8 cellular contexts compared by ENCODE assay signal in the genomic region with DNA sequence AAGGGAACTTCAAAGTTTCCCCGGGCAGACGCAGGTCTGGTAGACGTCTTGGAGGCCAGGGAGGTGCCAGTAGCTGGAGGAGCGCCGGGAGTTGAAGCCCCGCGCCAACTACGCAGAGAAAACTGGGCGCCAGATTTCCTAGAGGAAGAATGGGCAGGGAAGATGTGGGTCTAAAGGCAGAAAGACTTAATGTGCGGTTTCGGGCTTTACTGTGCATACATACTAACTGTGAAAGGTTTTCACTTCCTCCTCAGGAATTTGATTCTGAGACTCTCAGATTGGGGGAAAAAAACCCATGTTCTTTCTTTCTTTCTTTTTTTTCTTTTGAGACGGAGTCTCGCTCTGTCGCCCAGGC. TPM values are rescaled to one million over a fixed set of nuclear protein-coding genes. Genes with fewer than 3 reads are reported as not detected.
A peak's percentile ranks its signal among the peaks of the same experiment; 100 is the strongest.
DNase-seq lines count a peak whose midpoint lies in the region; ATAC-seq and TF ChIP-seq lines count a peak whose summit lies in the region.

No MANE protein-coding gene starts in this region.

- no peaks in the 10 kb centered on the region for H3K4me1 ChIP-seq in ectodermal cell (ENCODE audit: control insufficient read depth, insufficient read depth, low read length)
- peaks cover 9 to 20% (median 16%) of the 10 kb centered on the region in 4 donors for H3K4me1 ChIP-seq in stomach
- H3K4me1 ChIP-seq in adrenal gland (replicated peaks in 1 of 2) = peaks cover 4 to 7% of the 10 kb centered on the region in 2 donors

- intact Hi-C loops in stomach (cut with DNase I; ENCODE audit: low total_unique reads) (no loop called here), adrenal gland (cut with DNase I) (no loop called here)

- peaks cover 9% of the 10 kb centered on the region for H3K36me3 Mint-ChIP-seq in activated T-cell treated with anti-CD3 and anti-CD28 coated beads, Interleukin-2, amount 50 U/mL, for 4 hours (ENCODE audit: insufficient read depth)

- no peak for TF ChIP-seq EP300 in stomach (IDR thresholded peaks at IDR 0.05)

- H3K9me3 ChIP-seq in ectodermal cell (ENCODE audit: control insufficient read depth, low read length) (no peaks in the 10 kb centered on the region), stomach (no peaks in the 10 kb centered on the region), adrenal gland (replicated peaks in 1 of 3) (no peaks in the 10 kb centered on the region)

- 33 to 34% methylated on average over 14 of the region's 14 CpGs for WGBS in ectodermal cell, 2 experiments
- WGBS in stomach, 5 donors = 20 to 24% (median 22%) methylated on average over 14 of the region's 14 CpGs
- WGBS in adrenal gland, 4 donors = 18 to 22% (median 19%) methylated on average over 14 of the region's 14 CpGs

- H3K27me3 ChIP-seq in ectodermal cell (ENCODE audit: control insufficient read depth, insufficient read depth, low read length, poor library complexity, severe bottlenecking) (peaks cover 31% of the 10 kb centered on the region), stomach (no peaks in the 10 kb centered on the region), adrenal gland (no peaks in the 10 kb centered on the region)

- H3K4me1 Mint-ChIP-seq in activated T-cell treated with anti-CD3 and anti-CD28 coated beads, Interleukin-2, amount 50 U/mL, for 4 hours (ENCODE audit: low read depth) = peaks cover 10% of the 10 kb centered on the region

- TF ChIP-seq POLR2A in stomach (IDR thresholded peaks at IDR 0.05) (no peak), adrenal gland (IDR thresholded peaks at IDR 0.05) (no peak)

- peak in 1 of 2 donors; percentile 4 for ATAC-seq in activated T-cell treated with anti-CD3 and anti-CD28 coated beads, Interleukin-2, amount 50 U/mL, for 4 hours
- ATAC-seq in HG03460 (IDR thresholded peaks at IDR 0.05; ENCODE audit: unreplicated experiment) = peak; percentile 20

- DNase-seq in activated T-cell treated with anti-CD3 and anti-CD28 coated beads, Interleukin-2, amount 50 U/mL, for 4 hours = no peak
- no peak for DNase-seq in activated T-cell treated with anti-CD3 and anti-CD28 coated beads for 4 hours
- no peak for DNase-seq in stomach
- no peak for DNase-seq in HK-2 (ENCODE audit: unreplicated experiment)
- no peak for DNase-seq in adrenal gland
- no peak for DNase-seq in NCI-H524 treated with DMSO at 0.1 percent for 48 hours (lab: John Stamatoyannopoulos, UW)

- H3K36me3 ChIP-seq in ectodermal cell (ENCODE audit: control insufficient read depth, insufficient read depth, low read length) (no peaks in the 10 kb centered on the region), stomach (peaks cover 0 to 28% (median 12%) of the 10 kb centered on the region in 4 donors), adrenal gland (replicated peaks in 1 of 2) (no peaks in the 10 kb centered on the region)

- peak overlapping the region; percentile 86 for H3K4me3 Mint-ChIP-seq in activated T-cell treated with anti-CD3 and anti-CD28 coated beads, Interleukin-2, amount 50 U/mL, for 4 hours

- TF ChIP-seq CTCF in stomach (IDR thresholded peaks at IDR 0.05) (no peak), adrenal gland (IDR thresholded peaks at IDR 0.05) (no peak)

- H3K4me3 ChIP-seq in ectodermal cell (ENCODE audit: insufficient read depth, low read depth, low read length) (peak overlapping the region; percentile 81), stomach (peak overlapping the region; percentile 82 to 87 (median 82)), adrenal gland (peak overlapping the region in 1 of 4 donors; percentile 77)

- H3K9me3 Mint-ChIP-seq in activated T-cell treated with anti-CD3 and anti-CD28 coated beads, Interleukin-2, amount 50 U/mL, for 4 hours = no peaks in the 10 kb centered on the region

- no peak overlapping the region for H3K27ac ChIP-seq in ectodermal cell (ENCODE audit: insufficient read depth, low read depth, low read length, poor library complexity, severe bottlenecking)
- H3K27ac ChIP-seq in stomach = peak overlapping the region in 2 of 5 donors; percentile 78 to 83
- H3K27ac ChIP-seq in adrenal gland = peak overlapping the region in 1 of 5 donors; percentile 80

- peaks cover 6% of the 10 kb centered on the region for H3K27me3 Mint-ChIP-seq in activated T-cell treated with anti-CD3 and anti-CD28 coated beads, Interleukin-2, amount 50 U/mL, for 4 hours (ENCODE audit: low read depth)

RNA-seq across cellular contexts. Expression of a gene that starts 0.3 kb away (rescaled TPM):
- 10 to 100 TPM in 2 of 3 donors, 1 to 10 TPM in 1; 7.9 to 11.1 (median 10.5) TPM for total RNA-seq in activated T-cell treated with anti-CD3 and anti-CD28 coated beads, Interleukin-2, amount 50 U/mL, for 4 hours
- polyA plus RNA-seq in ectodermal cell (2013, experiment 1 of 4) = 13.5 TPM
- polyA plus RNA-seq in ectodermal cell (2013, experiment 2 of 4) = 10.2 TPM
- polyA plus RNA-seq in ectodermal cell (2013, experiment 3 of 4) = 12.7 TPM
- polyA plus RNA-seq in ectodermal cell (2013, experiment 4 of 4) = 12.4 TPM
- total RNA-seq in stomach = 10 to 100 TPM in 1 of 5 donors, 1 to 10 TPM in 4; 3.9 to 11.7 (median 4.5) TPM
- polyA plus RNA-seq in stomach = 1 to 10 TPM; 1.8 to 2.6 (median 2.5) TPM
- total RNA-seq in adrenal gland = 10 to 100 TPM in 4 of 8 donors, 1 to 10 TPM in 4; 4.3 to 16.4 (median 10.5) TPM
- polyA plus RNA-seq in adrenal gland = 10 to 100 TPM; 11.7 to 26.7 (median 19.5) TPM
